Comparison of ENCODE assay signal across 8 cellular contexts in genomic region chr11:75337195-75337654, GRCh38. TPM values are rescaled to one million over a fixed set of nuclear protein-coding genes. Genes with fewer than 3 reads are reported as not detected.
DNase-seq lines count a peak whose midpoint lies in the region; ATAC-seq, FAIRE-seq and TF ChIP-seq lines count a peak whose summit lies in the region.

No MANE protein-coding gene starts in this region.

- TF ChIP-seq POLR2A in lower leg skin (IDR thresholded peaks at IDR 0.05) = no peak

- TF ChIP-seq CTCF in astrocyte (IDR thresholded peaks at IDR 0.05; ENCODE audit: insufficient read depth, low read depth, low read length) (no peak), tibial artery (IDR thresholded peaks at IDR 0.05) (no peak), lower leg skin (IDR thresholded peaks at IDR 0.05) (no peak)

- WGBS in lower leg skin, 2 donors = 28 to 34% methylated on average over 6 of the region's 6 CpGs

- no peaks in the 10 kb centered on the region for H3K9me3 Mint-ChIP-seq in activated T-cell treated with anti-CD3 and anti-CD28 coated beads, Interleukin-2, amount 50 U/mL, for 24 hours
- no peaks in the 10 kb centered on the region for H3K9me3 Mint-ChIP-seq in astrocyte (ENCODE audit: unreplicated experiment)

- H3K4me1 ChIP-seq in astrocyte (ENCODE audit: insufficient read depth, low read length) (peaks cover 27% of the 10 kb centered on the region), tibial artery (peaks cover 4 to 40% (median 19%) of the 10 kb centered on the region in 4 donors)

- intact Hi-C loops in tibial artery (cut with DNase I; ENCODE audit: low total_unique reads) = no loop called here
- intact Hi-C loops in lower leg skin (cut with DNase I; ENCODE audit: low total_unique reads) = no loop called here

- no peak for ATAC-seq in GM21423 (IDR thresholded peaks at IDR 0.05; ENCODE audit: unreplicated experiment)

- H3K9me3 ChIP-seq in astrocyte (ENCODE audit: insufficient read depth, low read depth, low read length) (no peaks in the 10 kb centered on the region), tibial artery (no peaks in the 10 kb centered on the region)

- peak overlapping the region; percentile 44 for H3K27ac Mint-ChIP-seq in activated T-cell treated with anti-CD3 and anti-CD28 coated beads, Interleukin-2, amount 50 U/mL, for 24 hours
- H3K27ac Mint-ChIP-seq in astrocyte (ENCODE audit: unreplicated experiment) = peak overlapping the region; percentile 45

- no peaks in the 10 kb centered on the region for H3K36me3 ChIP-seq in astrocyte (ENCODE audit: insufficient read depth, low read length)
- H3K36me3 ChIP-seq in tibial artery = no peaks in the 10 kb centered on the region

- H3K9ac ChIP-seq in astrocyte (ENCODE audit: low read length) = no peak overlapping the region

- DNase-seq in activated T-cell treated with anti-CD3 and anti-CD28 coated beads, Interleukin-2, amount 50 U/mL, for 24 hours = no peak
- no peak for DNase-seq in activated T-cell treated with anti-CD3 and anti-CD28 coated beads, Interleukin-2, amount 50 U/mL, for 48 hours
- DNase-seq in astrocyte (ENCODE audit: low read depth) (no peak), kidney glomerular epithelial cell (lab: John Stamatoyannopoulos, UW) (peak; percentile 36), tibial artery (peak; percentile 73 to 76), lower leg skin (ENCODE audit: low spot score in 2 of 2) (no peak), DMS153 treated with DMSO at 0.1 percent for 48 hours (lab: John Stamatoyannopoulos, UW; ENCODE audit: unreplicated experiment) (no peak)

- H4K20me1 ChIP-seq in astrocyte (ENCODE audit: insufficient read depth, low read length) = no peaks in the 10 kb centered on the region

- H3K4me1 Mint-ChIP-seq in activated T-cell treated with anti-CD3 and anti-CD28 coated beads, Interleukin-2, amount 50 U/mL, for 24 hours (ENCODE audit: low read depth) = peaks cover 79% of the 10 kb centered on the region
- peaks cover 54% of the 10 kb centered on the region for H3K4me1 Mint-ChIP-seq in astrocyte (ENCODE audit: low read depth, unreplicated experiment)

- H3K27ac ChIP-seq in astrocyte (ENCODE audit: low read depth, low read length) = no peak overlapping the region
- H3K27ac ChIP-seq in tibial artery = no peak overlapping the region

- no peaks in the 10 kb centered on the region for H3K27me3 ChIP-seq in astrocyte (ENCODE audit: insufficient read depth, low read length)
- H3K27me3 ChIP-seq in tibial artery = no peaks in the 10 kb centered on the region

- no peaks in the 10 kb centered on the region for H3K79me2 ChIP-seq in astrocyte (ENCODE audit: insufficient read depth, low read length)

- H3K27me3 Mint-ChIP-seq in activated T-cell treated with anti-CD3 and anti-CD28 coated beads, Interleukin-2, amount 50 U/mL, for 24 hours = no peaks in the 10 kb centered on the region
- no peaks in the 10 kb centered on the region for H3K27me3 Mint-ChIP-seq in astrocyte (ENCODE audit: low read depth, unreplicated experiment)

- H3K4me3 ChIP-seq in astrocyte (ENCODE audit: insufficient read depth, low read depth, low read length) (no peak overlapping the region), tibial artery (no peak overlapping the region), lower leg skin (ENCODE audit: low read depth, poor library complexity, severe bottlenecking) (no peak overlapping the region)

- peaks cover 2% of the 10 kb centered on the region for H3K36me3 Mint-ChIP-seq in activated T-cell treated with anti-CD3 and anti-CD28 coated beads, Interleukin-2, amount 50 U/mL, for 24 hours (ENCODE audit: low read depth)
- peaks cover 5% of the 10 kb centered on the region for H3K36me3 Mint-ChIP-seq in astrocyte (ENCODE audit: low read depth, unreplicated experiment)

- no peak overlapping the region for H2AFZ ChIP-seq in astrocyte (ENCODE audit: low read depth, low read length)

- no peak overlapping the region for H3K4me3 Mint-ChIP-seq in activated T-cell treated with anti-CD3 and anti-CD28 coated beads, Interleukin-2, amount 50 U/mL, for 24 hours
- no peak overlapping the region for H3K4me3 Mint-ChIP-seq in astrocyte (ENCODE audit: unreplicated experiment)

- H3K4me2 ChIP-seq in astrocyte (ENCODE audit: low read length) = peak overlapping the region; percentile 35

- no peak for FAIRE-seq in astrocyte (lab: Jason Lieb, UNC)

RNA-seq across cellular contexts. Expression of gene ARRB1, which starts 14.2 kb away (rescaled TPM):
- 22.7 and 28.5 TPM in 2 replicates for total RNA-seq in astrocyte
- 100 to 1,000 TPM in 1 of 4 donors, 10 to 100 TPM in 3; 26.3 to 104 (median 29.3) TPM for total RNA-seq in lower leg skin

Comparison
In these comparisons a context has a peak if more than half of its experiments do, and no peak if none do; other contexts are left out.
1. DNase-seq: peak in kidney glomerular epithelial cell (single experiment) and tibial artery (2 of 2); none in activated T-cell treated with anti-CD3 and anti-CD28 coated beads, Interleukin-2, amount 50 U/mL, for 24 hours (single experiment), activated T-cell treated with anti-CD3 and anti-CD28 coated beads, Interleukin-2, amount 50 U/mL, for 48 hours (0 of 2), astrocyte (single experiment), lower leg skin (0 of 2) and DMS153 treated with DMSO at 0.1 percent for 48 hours (single experiment).